29 cellular contexts compared by ENCODE assay signal in genomic region chr6:134082191-134082590, GRCh38. TPM values are rescaled to one million over a fixed set of nuclear protein-coding genes. Genes with fewer than 3 reads are reported as not detected.
A peak's percentile ranks its signal among the peaks of the same experiment; 100 is the strongest.
DNase-seq lines count a peak whose midpoint lies in the region; ATAC-seq and TF ChIP-seq lines count a peak whose summit lies in the region.
"Had no signal": no experiment of that assay in that cellular context is flagged by ENCODE, and none has a peak within 500 bp of the region (broad histone marks: within the 10 kb centered on the region; RNA-seq: fewer than 3 reads in every experiment).

No MANE protein-coding gene starts in this region.

- no peak overlapping the region for H3K27ac ChIP-seq in OCI-LY3 (ENCODE audit: low read length)
- H3K27ac ChIP-seq: breast epithelium, PC-9, prostate gland, right lobe of liver had no signal

- peak; percentile 52 for ATAC-seq in stimulated activated naive CD8-positive, alpha-beta T cell treated with anti-CD3 and anti-CD28 coated beads, Interleukin-15, Interleukin-2, amounts not matched to agents 100 U/mL and 50 U/mL, for 24 hours
- ATAC-seq in stimulated activated naive CD8-positive, alpha-beta T cell treated with anti-CD3 and anti-CD28 coated beads, Interleukin-15, amount 100 ng/mL, for 72 hours = no peak
- peak; percentile 63 for ATAC-seq in GM21786 (IDR thresholded peaks at IDR 0.05; ENCODE audit: unreplicated experiment)
- ATAC-seq: naive thymus-derived CD4-positive, alpha-beta T cell; right lobe of liver had no signal

- H3K27ac Mint-ChIP-seq in stimulated activated naive CD8-positive, alpha-beta T cell treated with anti-CD3 and anti-CD28 coated beads, Interleukin-15, amount 100 ng/mL, for 72 hours = no peak overlapping the region
- H3K27ac Mint-ChIP-seq: activated naive CD4-positive, alpha-beta T cell treated with anti-CD3 and anti-CD28 coated beads, Interleukin-2, amount 50 U/mL, for 24 hours; activated T-helper 2 cell treated with anti-CD3 and anti-CD28 coated beads, Interferon-gamma antibody, Interleukin-2, Interleukin-4, amounts not matched to agents 10 μg/mL and 5 μg/mL and 100 μg/mL, durations not matched to agents 14 hours and 24 hours and 36 hours; mesothelial cell of epicardium; T-helper 2 cell treated with Interferon-gamma antibody and Interleukin-4, amounts not matched to agents 5 μg/mL and 100 μg/mL, for 36 hours; type B pancreatic cell had no signal

- no peak overlapping the region for H3K9ac ChIP-seq in OCI-LY3 (ENCODE audit: low read length)

- H3K36me3 ChIP-seq in OCI-LY3 (replicated peaks; ENCODE audit: low read depth, low read length) = no peaks in the 10 kb centered on the region
- H3K36me3 ChIP-seq: breast epithelium, prostate gland, right lobe of liver had no signal

- no peak overlapping the region for H3K4me3 Mint-ChIP-seq in stimulated activated naive CD8-positive, alpha-beta T cell treated with anti-CD3 and anti-CD28 coated beads, Interleukin-15, amount 100 ng/mL, for 72 hours
- H3K4me3 Mint-ChIP-seq: activated naive CD4-positive, alpha-beta T cell treated with anti-CD3 and anti-CD28 coated beads, Interleukin-2, amount 50 U/mL, for 24 hours; mesothelial cell of epicardium; naive thymus-derived CD4-positive, alpha-beta T cell; T-helper 2 cell treated with Interferon-gamma antibody and Interleukin-4, amounts not matched to agents 5 μg/mL and 100 μg/mL, for 36 hours; type B pancreatic cell had no signal

- H3K4me3 ChIP-seq in OCI-LY3 (ENCODE audit: low read length) = no peak overlapping the region
- H3K4me3 ChIP-seq: breast epithelium, PC-9, prostate gland, right lobe of liver had no signal

- no peaks in the 10 kb centered on the region for H3K79me2 ChIP-seq in OCI-LY3 (ENCODE audit: low read length)

- H3K27me3 Mint-ChIP-seq in stimulated activated naive CD8-positive, alpha-beta T cell treated with anti-CD3 and anti-CD28 coated beads, Interleukin-15, amount 100 ng/mL, for 72 hours = peaks cover under 1% of the 10 kb centered on the region
- H3K27me3 Mint-ChIP-seq: activated naive CD4-positive, alpha-beta T cell treated with anti-CD3 and anti-CD28 coated beads, Interleukin-2, amount 50 U/mL, for 24 hours; type B pancreatic cell had no signal

- no peak for DNase-seq in stimulated activated naive CD8-positive, alpha-beta T cell treated with anti-CD3 and anti-CD28 coated beads, Interleukin-15, Interleukin-2, amounts not matched to agents 100 U/mL and 50 U/mL, for 24 hours
- DNase-seq in stimulated activated naive CD8-positive, alpha-beta T cell treated with anti-CD3 and anti-CD28 coated beads, Interleukin-15, amount 100 ng/mL, for 72 hours = no peak
- DNase-seq in activated naive CD4-positive, alpha-beta T cell treated with Interleukin-2 at 50 U/mL for 16 hours = no peak
- DNase-seq in mesenteric fat pad (ENCODE audit: low spot score) = no peak
- no peak for DNase-seq in midbrain (lab: John Stamatoyannopoulos, UW)
- no peak for DNase-seq in central memory CD4-positive, alpha-beta T cell
- DNase-seq: activated CD8-positive, alpha-beta memory T cell treated with anti-CD3 and anti-CD28 coated beads for 24 hours; activated T-cell treated with anti-CD3 and anti-CD28 coated beads for 4 hours; Calu3; DMS79 treated with DMSO at 0.1 percent for 48 hours; foreskin melanocyte; GF-D8; Kasumi-1; naive thymus-derived CD4-positive, alpha-beta T cell; NCI-H2029 treated with DMSO at 0.1 percent for 48 hours; NCI-H526; PC-9; right lobe of liver; Right ventricle myocardium superior; stimulated activated CD8-positive, alpha-beta memory T cell treated with anti-CD3 and anti-CD28 coated beads, Interleukin-4, amount 100 ng/mL, for 48 hours had no signal

- no peaks in the 10 kb centered on the region for H3K9me3 ChIP-seq in OCI-LY3 (ENCODE audit: insufficient read depth, low read length)
- H3K9me3 ChIP-seq: breast epithelium, prostate gland, right lobe of liver had no signal

- no peaks in the 10 kb centered on the region for H4K20me1 ChIP-seq in OCI-LY3 (ENCODE audit: insufficient read depth, low read length)

- H3K27me3 ChIP-seq in OCI-LY3 (ENCODE audit: low read depth, low read length) = no peaks in the 10 kb centered on the region
- H3K27me3 ChIP-seq: breast epithelium, right lobe of liver had no signal

- no peak overlapping the region for H2AFZ ChIP-seq in OCI-LY3 (ENCODE audit: low read depth, low read length)
- H2AFZ ChIP-seq: PC-9 had no signal

- TF ChIP-seq CTCF in OCI-LY3 (IDR thresholded peaks at IDR 0.05; ENCODE audit: low read depth, low read length) = no peak

- no peaks in the 10 kb centered on the region for H3K9me3 Mint-ChIP-seq in stimulated activated naive CD8-positive, alpha-beta T cell treated with anti-CD3 and anti-CD28 coated beads, Interleukin-15, amount 100 ng/mL, for 72 hours
- H3K9me3 Mint-ChIP-seq: activated naive CD4-positive, alpha-beta T cell treated with anti-CD3 and anti-CD28 coated beads, Interleukin-2, amount 50 U/mL, for 24 hours; activated T-helper 2 cell treated with anti-CD3 and anti-CD28 coated beads, Interferon-gamma antibody, Interleukin-2, Interleukin-4, amounts not matched to agents 10 μg/mL and 5 μg/mL and 100 μg/mL, durations not matched to agents 14 hours and 24 hours and 36 hours; naive thymus-derived CD4-positive, alpha-beta T cell; T-helper 2 cell treated with Interferon-gamma antibody and Interleukin-4, amounts not matched to agents 5 μg/mL and 100 μg/mL, for 36 hours had no signal

- peaks cover 22% of the 10 kb centered on the region for H3K4me1 ChIP-seq in OCI-LY3 (ENCODE audit: low read length)
- H3K4me1 ChIP-seq: breast epithelium, prostate gland, right lobe of liver had no signal

- H3K4me1 Mint-ChIP-seq in stimulated activated naive CD8-positive, alpha-beta T cell treated with anti-CD3 and anti-CD28 coated beads, Interleukin-15, amount 100 ng/mL, for 72 hours = peaks cover 13% of the 10 kb centered on the region

- H3K4me2 ChIP-seq in OCI-LY3 (ENCODE audit: low read length) = peak overlapping the region; percentile 14
- H3K4me2 ChIP-seq: PC-9 had no signal

RNA-seq across cellular contexts. Expression of gene SLC2A12, which starts 29.8 kb away (rescaled TPM):
- 0.13 TPM for total RNA-seq in mesenteric fat pad
- total RNA-seq: activated T-helper 2 cell treated with anti-CD3 and anti-CD28 coated beads, Interferon-gamma antibody, Interleukin-2, Interleukin-4, amounts not matched to agents 10 μg/mL and 5 μg/mL and 100 μg/mL, durations not matched to agents 14 hours and 24 hours and 36 hours had no signal
